16 cellular contexts compared by ENCODE assay signal in the genomic region with DNA sequence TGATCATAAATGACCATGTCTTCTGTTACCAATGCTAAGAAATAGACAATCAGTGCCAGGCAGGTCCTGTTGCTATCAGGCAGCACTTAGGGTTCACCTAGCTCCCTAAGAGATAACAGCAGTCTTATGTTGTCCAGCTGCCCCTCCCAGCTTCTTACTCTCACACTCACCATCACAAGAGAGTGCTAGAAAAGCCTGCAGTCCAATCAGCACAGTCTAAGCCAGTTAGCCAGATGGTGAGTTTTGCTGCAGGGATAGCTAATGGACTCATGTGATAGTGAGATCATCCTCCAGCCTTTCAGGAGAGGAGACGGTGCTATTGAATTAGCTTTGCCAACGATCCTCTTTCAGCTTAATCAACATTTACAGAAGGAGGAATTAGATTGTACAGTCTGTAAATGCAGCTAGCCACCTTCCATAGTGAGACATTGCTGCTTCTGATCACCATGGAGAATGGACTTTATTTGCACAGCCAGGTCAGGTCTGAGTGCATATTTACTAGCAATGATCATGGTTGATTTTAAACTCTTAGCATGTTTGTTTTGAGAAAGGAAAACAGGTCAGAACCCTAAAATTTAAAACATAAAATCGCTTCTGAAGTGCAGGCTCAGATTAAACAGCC.
DNase-seq lines count a peak whose midpoint lies in the region; ATAC-seq and TF ChIP-seq lines count a peak whose summit lies in the region.
"Had no signal": no experiment of that assay in that cellular context is flagged by ENCODE, and none has a peak within 500 bp of the region (broad histone marks: within the 10 kb centered on the region; RNA-seq: fewer than 3 reads in every experiment).

No MANE protein-coding gene starts in this region.

- H3K4me1 Mint-ChIP-seq in MCF 10A (ENCODE audit: insufficient read depth, unreplicated experiment) (peaks cover 11% of the 10 kb centered on the region), type B pancreatic cell (ENCODE audit: unreplicated experiment) (peaks cover 22% of the 10 kb centered on the region)
- H3K4me1 Mint-ChIP-seq: activated CD4-positive, alpha-beta memory T cell treated with anti-CD3 and anti-CD28 coated beads, Interleukin-2, amount 10 ng/mL, durations not matched to agents 7 days and 5 days had no signal

- no peaks in the 10 kb centered on the region for H3K9me3 ChIP-seq in breast epithelium
- no peaks in the 10 kb centered on the region for H3K9me3 ChIP-seq in lower lobe of right lung
- H3K9me3 ChIP-seq: HAP-1 had no signal

- H3K27me3 ChIP-seq in breast epithelium (no peaks in the 10 kb centered on the region), lower lobe of right lung (ENCODE audit: low read depth) (no peaks in the 10 kb centered on the region)
- H3K27me3 ChIP-seq: heart right ventricle had no signal

- no peak overlapping the region for H3K4me3 Mint-ChIP-seq in MCF 10A (ENCODE audit: unreplicated experiment)
- no peak overlapping the region for H3K4me3 Mint-ChIP-seq in type B pancreatic cell
- H3K4me3 Mint-ChIP-seq: activated CD4-positive, alpha-beta memory T cell treated with anti-CD3 and anti-CD28 coated beads, Interleukin-2, amount 10 ng/mL, durations not matched to agents 7 days and 5 days had no signal

- TF ChIP-seq CTCF in breast epithelium (IDR thresholded peaks at IDR 0.05) (no peak), MCF 10A (IDR thresholded peaks at IDR 0.05; ENCODE audit: unreplicated experiment) (no peak), type B pancreatic cell (conservative IDR thresholded peaks at IDR 0.05) (no peak), lower lobe of right lung (IDR thresholded peaks at IDR 0.05) (no peak)

- H3K27ac ChIP-seq in breast epithelium, result peak overlapping the region; percentile 12 to 41
- no peak overlapping the region for H3K27ac ChIP-seq in lower lobe of right lung
- H3K27ac ChIP-seq: heart right ventricle had no signal

- no peak for TF ChIP-seq POLR2A in breast epithelium (IDR thresholded peaks at IDR 0.05)

- CTCF ChIA-PET in MCF 10A (lab: Yijun Ruan, JAX), result interaction anchor here (0.7 to 4.1 kb wide), 2 partner anchors 19 to 192 kb away, joined by 4 to 17 read pairs; no protein-coding TSS in a partner anchor

- H3K27me3 Mint-ChIP-seq in MCF 10A (ENCODE audit: insufficient read depth, unreplicated experiment), result no peaks in the 10 kb centered on the region
- peaks cover 6% of the 10 kb centered on the region for H3K27me3 Mint-ChIP-seq in type B pancreatic cell
- H3K27me3 Mint-ChIP-seq: activated CD4-positive, alpha-beta memory T cell treated with anti-CD3 and anti-CD28 coated beads, Interleukin-2, amount 10 ng/mL, durations not matched to agents 7 days and 5 days had no signal

- no peak for ATAC-seq in lower lobe of right lung

- no peaks in the 10 kb centered on the region for H3K36me3 Mint-ChIP-seq in MCF 10A (ENCODE audit: insufficient read depth, unreplicated experiment)
- H3K36me3 Mint-ChIP-seq in type B pancreatic cell, result no peaks in the 10 kb centered on the region

- no peaks in the 10 kb centered on the region for H3K4me1 ChIP-seq in breast epithelium
- no peaks in the 10 kb centered on the region for H3K4me1 ChIP-seq in lower lobe of right lung
- H3K4me1 ChIP-seq: HAP-1, heart right ventricle had no signal

- H3K9me3 Mint-ChIP-seq in MCF 10A (ENCODE audit: unreplicated experiment) (no peaks in the 10 kb centered on the region), type B pancreatic cell (peaks cover 4% of the 10 kb centered on the region)
- H3K9me3 Mint-ChIP-seq: activated CD4-positive, alpha-beta memory T cell treated with anti-CD3 and anti-CD28 coated beads, Interleukin-2, amount 10 ng/mL, durations not matched to agents 7 days and 5 days had no signal

- no peaks in the 10 kb centered on the region for H3K36me3 ChIP-seq in breast epithelium
- H3K36me3 ChIP-seq in lower lobe of right lung, result no peaks in the 10 kb centered on the region
- H3K36me3 ChIP-seq: HAP-1, heart right ventricle had no signal

- no peak overlapping the region for H3K27ac Mint-ChIP-seq in MCF 10A (ENCODE audit: low read depth, unreplicated experiment)
- peak overlapping the region; percentile 7 for H3K27ac Mint-ChIP-seq in type B pancreatic cell
- H3K27ac Mint-ChIP-seq: activated CD4-positive, alpha-beta memory T cell treated with anti-CD3 and anti-CD28 coated beads, Interleukin-2, amount 10 ng/mL, durations not matched to agents 7 days and 5 days had no signal

- intact Hi-C loops in breast epithelium (cut with DNase I; ENCODE audit: low total_unique reads) (no loop called here), MCF 10A (cut with micrococcal nuclease) (no loop called here), lower lobe of right lung (cut with DNase I) (no loop called here)

- BruUV-seq in MCF 10A (replicated peaks; lab: Mats Ljungman, UMichigan), result no TSS peak

- DNase-seq in breast epithelium (ENCODE audit: low spot score in 2 of 2) (no peak), MCF 10A (ENCODE audit: unreplicated experiment) (no peak), NCI-H510A (lab: John Stamatoyannopoulos, UW) (peak; percentile 82), epidermal melanocyte (ENCODE audit: insufficient read length, low spot score) (peak; percentile 31), type B pancreatic cell (ENCODE audit: extremely low spot score, unreplicated experiment) (no peak), lower lobe of right lung (no peak), SKM-1 (lab: John Stamatoyannopoulos, UW; ENCODE audit: unreplicated experiment) (no peak), RPMI8226 (no peak)
- DNase-seq: activated CD4-positive, alpha-beta memory T cell treated with anti-CD3 and anti-CD28 coated beads, Interleukin-2, amount 10 ng/mL, durations not matched to agents 7 days and 5 days; activated gamma-delta T cell; DND-41; heart right ventricle; mammary epithelial cell; nucleus accumbens; T-helper 9 cell had no signal

- POLR2A ChIA-PET in MCF 10A (lab: Yijun Ruan, JAX), result no interaction called here

- no peak overlapping the region for H3K4me3 ChIP-seq in breast epithelium
- no peak overlapping the region for H3K4me3 ChIP-seq in lower lobe of right lung
- H3K4me3 ChIP-seq: HAP-1, heart right ventricle had no signal

Comparison
In these comparisons a context has a peak if more than half of its experiments do, and no peak if none do; other contexts are left out.
1. DNase-seq: peak in NCI-H510A (single experiment) and epidermal melanocyte (single experiment); none in breast epithelium (0 of 2), MCF 10A (single experiment), type B pancreatic cell (single experiment), lower lobe of right lung (single experiment), SKM-1 (single experiment) and RPMI8226 (single experiment).